Comparison of ENCODE assay signal across 29 cellular contexts in genomic region chr6:20159098-20159497, GRCh38. TPM values are rescaled to one million over a fixed set of nuclear protein-coding genes. Genes with fewer than 3 reads are reported as not detected.
"Had no signal": no experiment of that assay in that cellular context is flagged by ENCODE, and none has a peak within 500 bp of the region (broad histone marks: within the 10 kb centered on the region; RNA-seq: fewer than 3 reads in every experiment).

No MANE protein-coding gene starts in this region.

- H3K27me3 Mint-ChIP-seq: naive thymus-derived CD4-positive, alpha-beta T cell; progenitor cell of endocrine pancreas; stimulated activated naive CD8-positive, alpha-beta T cell treated with anti-CD3 and anti-CD28 coated beads, Interleukin-15, amount 100 ng/mL, for 72 hours; type B pancreatic cell had no signal

- H3K9me3 ChIP-seq: ovary, psoas muscle, right lobe of liver, sigmoid colon, testis, tibial artery, transverse colon, upper lobe of right lung, uterus had no signal

- ATAC-seq: naive thymus-derived CD4-positive, alpha-beta T cell; natural killer cell; psoas muscle; right cardiac atrium; right lobe of liver; stimulated activated effector memory CD8-positive, alpha-beta T cell treated with anti-CD3 and anti-CD28 coated beads, Interleukin-12 subunit alpha, Interleukin-12 subunit beta, amount 100 ng/mL, for 72 hours; stimulated activated naive CD8-positive, alpha-beta T cell treated with anti-CD3 and anti-CD28 coated beads, Interleukin-15, amount 100 ng/mL, for 72 hours; stimulated activated naive CD8-positive, alpha-beta T cell treated with anti-CD3 and anti-CD28 coated beads, Interleukin-15, Interleukin-2, amounts not matched to agents 100 U/mL and 50 U/mL, for 24 hours; upper lobe of right lung had no signal

- H3K27ac ChIP-seq: neural progenitor cell, parathyroid adenoma, psoas muscle, right lobe of liver, testis, upper lobe of right lung, uterus had no signal

- H3K79me2 ChIP-seq: parathyroid adenoma had no signal

- FAIRE-seq: small intestine had no signal

- H3K4me2 ChIP-seq: neural progenitor cell had no signal

- H3K4me3 ChIP-seq: neural progenitor cell, ovary, psoas muscle, right lobe of liver, sigmoid colon, testis, tibial artery, transverse colon, upper lobe of right lung, uterus had no signal

- H3K4me1 ChIP-seq: parathyroid adenoma, psoas muscle, right lobe of liver, testis, upper lobe of right lung had no signal

- H3K27ac Mint-ChIP-seq: naive thymus-derived CD4-positive, alpha-beta T cell; natural killer cell; nephron; neural progenitor cell; progenitor cell of endocrine pancreas; stimulated activated effector memory CD8-positive, alpha-beta T cell treated with anti-CD3 and anti-CD28 coated beads, Interleukin-12 subunit alpha, Interleukin-12 subunit beta, amount 100 ng/mL, for 72 hours; stimulated activated naive CD8-positive, alpha-beta T cell treated with anti-CD3 and anti-CD28 coated beads, Interleukin-15, amount 100 ng/mL, for 72 hours; type B pancreatic cell had no signal

- H3K36me3 Mint-ChIP-seq: natural killer cell; neural progenitor cell; stimulated activated effector memory CD8-positive, alpha-beta T cell treated with anti-CD3 and anti-CD28 coated beads, Interleukin-12 subunit alpha, Interleukin-12 subunit beta, amount 100 ng/mL, for 72 hours had no signal

- H3K4me3 Mint-ChIP-seq: naive thymus-derived CD4-positive, alpha-beta T cell; natural killer cell; nephron; neural progenitor cell; stimulated activated effector memory CD8-positive, alpha-beta T cell treated with anti-CD3 and anti-CD28 coated beads, Interleukin-12 subunit alpha, Interleukin-12 subunit beta, amount 100 ng/mL, for 72 hours; stimulated activated naive CD8-positive, alpha-beta T cell treated with anti-CD3 and anti-CD28 coated beads, Interleukin-15, amount 100 ng/mL, for 72 hours; type B pancreatic cell had no signal

- H3K9ac ChIP-seq: neural progenitor cell, parathyroid adenoma had no signal

- H3K4me1 Mint-ChIP-seq: natural killer cell; nephron; stimulated activated naive CD8-positive, alpha-beta T cell treated with anti-CD3 and anti-CD28 coated beads, Interleukin-15, amount 100 ng/mL, for 72 hours had no signal

- H3K9me3 Mint-ChIP-seq: natural killer cell; nephron; neural progenitor cell; stimulated activated effector memory CD8-positive, alpha-beta T cell treated with anti-CD3 and anti-CD28 coated beads, Interleukin-12 subunit alpha, Interleukin-12 subunit beta, amount 100 ng/mL, for 72 hours; stimulated activated naive CD8-positive, alpha-beta T cell treated with anti-CD3 and anti-CD28 coated beads, Interleukin-15, amount 100 ng/mL, for 72 hours had no signal

- H2AFZ ChIP-seq: parathyroid adenoma had no signal

- H3K36me3 ChIP-seq: neural progenitor cell, ovary, right lobe of liver, sigmoid colon, tibial artery, transverse colon, upper lobe of right lung, uterus had no signal

- DNase-seq: naive thymus-derived CD4-positive, alpha-beta T cell; natural killer cell; occipital lobe; ovary; posterior cingulate gyrus; psoas muscle; right cardiac atrium; right lobe of liver; sigmoid colon; small intestine; stimulated activated CD4-positive, alpha-beta T cell treated with anti-CD3 and anti-CD28 coated beads, Interleukin-15, amount 100 ng/mL, for 24 hours; stimulated activated CD4-positive, alpha-beta T cell treated with anti-CD3 and anti-CD28 coated beads, Interleukin-2, amount 100 ng/mL, for 24 hours; stimulated activated CD4-positive, alpha-beta T cell treated with anti-CD3 and anti-CD28 coated beads, Interleukin-2, amount 100 ng/mL, for 48 hours; stimulated activated CD4-positive, alpha-beta T cell treated with anti-CD3 and anti-CD28 coated beads, Interleukin-4, amount 100 ng/mL, for 24 hours; stimulated activated naive CD4-positive, alpha-beta T cell; stimulated activated naive CD8-positive, alpha-beta T cell treated with anti-CD3 and anti-CD28 coated beads, Interleukin-15, amount 100 ng/mL, for 72 hours; stimulated activated naive CD8-positive, alpha-beta T cell treated with anti-CD3 and anti-CD28 coated beads, Interleukin-15, Interleukin-2, amounts not matched to agents 100 U/mL and 50 U/mL, for 24 hours; testis; tibial artery; transverse colon; upper lobe of right lung; uterus had no signal

- H3K27me3 ChIP-seq: neural progenitor cell, ovary, right lobe of liver, sigmoid colon, testis, tibial artery, transverse colon, upper lobe of right lung, uterus had no signal

RNA-seq across cellular contexts. Expression of gene MBOAT1, which starts 53.2 kb away (rescaled TPM):
- polyA plus RNA-seq: neural cell had no signal
